ENCODE assay signal across 30 cellular contexts in genomic region chr4:181820518-181820917, GRCh38.
DNase-seq lines count a peak whose midpoint lies in the region; ATAC-seq and TF ChIP-seq lines count a peak whose summit lies in the region.
"Had no signal": no experiment of that assay in that cellular context is flagged by ENCODE, and none has a peak within 500 bp of the region (broad histone marks: within the 10 kb centered on the region; RNA-seq: fewer than 3 reads in every experiment).

No MANE protein-coding gene starts in this region.

- no peaks in the 10 kb centered on the region for H4K20me1 ChIP-seq in GM23338 (replicated peaks; ENCODE audit: insufficient read depth)

- H3K4me3 ChIP-seq in GM23338, result no peak overlapping the region
- H3K4me3 ChIP-seq in astrocyte of the spinal cord (ENCODE audit: low read depth, low read length), result no peak overlapping the region
- no peak overlapping the region for H3K4me3 ChIP-seq in transverse colon
- no peak overlapping the region for H3K4me3 ChIP-seq in lower leg skin (ENCODE audit: low read depth, poor library complexity, severe bottlenecking)
- H3K4me3 ChIP-seq: ovary, smooth muscle cell, uterus had no signal

- no peaks in the 10 kb centered on the region for H3K36me3 ChIP-seq in GM23338 (ENCODE audit: insufficient read depth)
- H3K36me3 ChIP-seq in transverse colon, result no peaks in the 10 kb centered on the region
- H3K36me3 ChIP-seq: BE2C, ovary, uterus had no signal

- H3F3A ChIP-seq in GM23338 (replicated peaks; ENCODE audit: low read depth), result no peaks in the 10 kb centered on the region

- no peaks in the 10 kb centered on the region for H3K9me3 ChIP-seq in transverse colon
- H3K9me3 ChIP-seq: BE2C, ovary, uterus had no signal

- 51 to 62% methylated on average over 5 of the region's 5 CpGs for WGBS in transverse colon (ENCODE audit: low coverage in 1 of 2), 2 donors
- WGBS in lower leg skin, 2 donors, result 81 to 83% methylated on average over 5 of the region's 5 CpGs

- TF ChIP-seq POLR2A in transverse colon (IDR thresholded peaks at IDR 0.05) (no peak), lower leg skin (IDR thresholded peaks at IDR 0.05) (no peak)

- peaks cover 17% of the 10 kb centered on the region for H3K9me3 Mint-ChIP-seq in GM23338
- H3K9me3 Mint-ChIP-seq in osteocyte (ENCODE audit: unreplicated experiment), result no peaks in the 10 kb centered on the region

- H3K27me3 Mint-ChIP-seq in GM23338 (ENCODE audit: insufficient read depth, low read depth, poor library complexity), result peaks cover 1% of the 10 kb centered on the region
- H3K27me3 Mint-ChIP-seq in osteocyte (ENCODE audit: unreplicated experiment), result no peaks in the 10 kb centered on the region
- H3K27me3 Mint-ChIP-seq: activated CD4-positive, alpha-beta memory T cell treated with anti-CD3 and anti-CD28 coated beads for 36 hours had no signal

- H3K36me3 Mint-ChIP-seq in GM23338 (ENCODE audit: low read depth) (peaks cover 16% of the 10 kb centered on the region), osteocyte (ENCODE audit: unreplicated experiment) (no peaks in the 10 kb centered on the region)
- H3K36me3 Mint-ChIP-seq: activated CD4-positive, alpha-beta memory T cell treated with anti-CD3 and anti-CD28 coated beads for 36 hours; CD8-positive, alpha-beta T cell had no signal

- TF ChIP-seq CTCF in GM23338 (conservative IDR thresholded peaks at IDR 0.05; ENCODE audit: low read depth in 2 of 2) (no peak), astrocyte of the spinal cord (IDR thresholded peaks at IDR 0.05; ENCODE audit: low read depth, low read length) (no peak), osteocyte (IDR thresholded peaks at IDR 0.05) (no peak), transverse colon (IDR thresholded peaks at IDR 0.05) (no peak), lower leg skin (IDR thresholded peaks at IDR 0.05) (no peak)

- H2AFZ ChIP-seq in GM23338, result peak overlapping the region; percentile 80; the same call in 1 of the 2 replicates

- H3K9me2 ChIP-seq in GM23338 (ENCODE audit: insufficient read depth), result peaks cover 4% of the 10 kb centered on the region; the same call in 1 of the 2 replicates

- H3K4me3 Mint-ChIP-seq in GM23338 (no peak overlapping the region), osteocyte (ENCODE audit: unreplicated experiment) (no peak overlapping the region)
- H3K4me3 Mint-ChIP-seq: activated CD4-positive, alpha-beta memory T cell treated with anti-CD3 and anti-CD28 coated beads for 36 hours; activated T-helper 1 cell treated with anti-CD3 and anti-CD28 coated beads, Interleukin-12 subunit alpha, Interleukin-12 subunit beta, Interleukin-2, Interleukin-4 antibody, amounts not matched to agents 30 ng/mL and 10 ng/mL and 1 ng/mL, durations not matched to agents 14 hours and 24 hours and 36 hours; brain; CD8-positive, alpha-beta T cell; nephron had no signal

- intact Hi-C loops in transverse colon (cut with DNase I; ENCODE audit: low total_unique reads) (no loop called here), lower leg skin (cut with DNase I; ENCODE audit: low total_unique reads) (no loop called here)

- DNase-seq in GM23338 (ENCODE audit: low spot score), result peak; percentile 13
- DNase-seq in NCI-H146 (lab: John Stamatoyannopoulos, UW), result peak; percentile 79
- peak; percentile 3 for DNase-seq in astrocyte of the spinal cord (ENCODE audit: low read depth, low spot score)
- DNase-seq in osteocyte (ENCODE audit: extremely low spot score, unreplicated experiment), result no peak
- DNase-seq in transverse colon, result no peak
- DNase-seq in lower leg skin (ENCODE audit: low spot score in 2 of 2), result no peak
- DNase-seq in activated T-cell treated with anti-CD3 and anti-CD28 coated beads for 4 hours, result no peak
- DNase-seq: ACHN; activated CD4-positive, alpha-beta memory T cell treated with anti-CD3 and anti-CD28 coated beads for 36 hours; activated CD4-positive, CD25-positive, alpha-beta regulatory T cell treated with anti-CD3 and anti-CD28 coated beads, Interleukin-2, amount 50 U/mL, for 72 hours; activated naive CD4-positive, alpha-beta T cell treated with Interleukin-2 at 50 U/mL for 16 hours; BE2C; CD8-positive, alpha-beta T cell; DMS 273 treated with DMSO at 0.1 percent for 48 hours; mammary epithelial cell; NCI-H1048; NCI-H187 treated with DMSO at 0.1 percent for 48 hours; NCI-H524 treated with DMSO at 0.1 percent for 48 hours; ovary; Right ventricle myocardium superior; stimulated activated CD4-positive, alpha-beta T cell treated with anti-CD3 and anti-CD28 coated beads, Interleukin-1b, Interleukin-23, amount 100 ng/mL, for 48 hours; stimulated activated naive CD8-positive, alpha-beta T cell treated with anti-CD3 and anti-CD28 coated beads, Interleukin-15, Interleukin-2, amounts not matched to agents 100 U/mL and 50 U/mL, for 24 hours; T-helper 2 cell; uterus had no signal

- peak; percentile 68 for ATAC-seq in GM23338
- ATAC-seq: CD8-positive, alpha-beta T cell; HCT116; Panc1; stimulated activated naive CD8-positive, alpha-beta T cell treated with anti-CD3 and anti-CD28 coated beads, Interleukin-15, Interleukin-2, amounts not matched to agents 100 U/mL and 50 U/mL, for 24 hours had no signal

- H3K4me1 ChIP-seq in GM23338 (ENCODE audit: insufficient read depth), result peaks cover 37% of the 10 kb centered on the region
- H3K4me1 ChIP-seq in transverse colon, result no peaks in the 10 kb centered on the region
- H3K4me1 ChIP-seq: BE2C, uterus had no signal

- peak overlapping the region; percentile 32; the same call in 1 of the 2 replicates for H3K27ac ChIP-seq in GM23338 (ENCODE audit: low read depth)
- no peak overlapping the region for H3K27ac ChIP-seq in transverse colon
- H3K27ac ChIP-seq: ovary, uterus had no signal

- no peak for TF ChIP-seq EP300 in transverse colon (IDR thresholded peaks at IDR 0.05; ENCODE audit: low read depth)

- H3K27ac Mint-ChIP-seq in GM23338 (0 out of 2 replicates have a peak overlapping the region, but pooled peaks have one; percentile 69), osteocyte (ENCODE audit: unreplicated experiment) (peak overlapping the region; percentile 42)
- H3K27ac Mint-ChIP-seq: activated CD4-positive, alpha-beta memory T cell treated with anti-CD3 and anti-CD28 coated beads for 36 hours; activated T-helper 1 cell treated with anti-CD3 and anti-CD28 coated beads, Interleukin-12 subunit alpha, Interleukin-12 subunit beta, Interleukin-2, Interleukin-4 antibody, amounts not matched to agents 30 ng/mL and 10 ng/mL and 1 ng/mL, durations not matched to agents 14 hours and 24 hours and 36 hours; CD8-positive, alpha-beta T cell had no signal

- no peaks in the 10 kb centered on the region for H3K79me2 ChIP-seq in GM23338 (replicated peaks; ENCODE audit: insufficient read depth)

- H3K4me1 Mint-ChIP-seq in GM23338, result peaks cover 35% of the 10 kb centered on the region
- peaks cover 26% of the 10 kb centered on the region for H3K4me1 Mint-ChIP-seq in osteocyte (ENCODE audit: unreplicated experiment)

- H3K27me3 ChIP-seq in GM23338 (ENCODE audit: insufficient read depth) (no peaks in the 10 kb centered on the region), transverse colon (no peaks in the 10 kb centered on the region)
- H3K27me3 ChIP-seq: BE2C, ovary, uterus had no signal

- in situ Hi-C loops in astrocyte of the spinal cord (cut with HindIII; ENCODE audit: low sequenced_read_pairs) (no loop called here), transverse colon (cut with MboI; ENCODE audit: low pct_ligation_motif_present in 1 of 4, low pct_unique_long_range_greater_than_20kb in 1 of 4, low sequenced_read_pairs in 3 of 4) (no loop called here)

- H3K4me2 ChIP-seq in GM23338, result peak overlapping the region; percentile 13; the same call in 1 of the 2 replicates
- H3K4me2 ChIP-seq: smooth muscle cell had no signal

TF ChIP-seq in GM23338, 12 proteins besides CTCF, POLR2A, EP300 and RAD21 (continues in another document):
- no peak for TF ChIP-seq STAT1 (IDR thresholded peaks at IDR 0.05; ENCODE audit: unreplicated experiment)
- no peak for TF ChIP-seq JUNB (IDR thresholded peaks at IDR 0.05; ENCODE audit: unreplicated experiment)
- TF ChIP-seq ETS1 (IDR thresholded peaks at IDR 0.05), result no peak
- TF ChIP-seq CREB1 (CRISPR knock-in tag; IDR thresholded peaks at IDR 0.05; ENCODE audit: low read depth), result no peak
- no peak for TF ChIP-seq EZH2phosphoT487 (IDR thresholded peaks at IDR 0.05; ENCODE audit: unreplicated experiment)
- TF ChIP-seq ZNF331 (CRISPR knock-in tag; IDR thresholded peaks at IDR 0.05; ENCODE audit: low read depth), result no peak
- no peak for TF ChIP-seq POLR2AphosphoS5 (IDR thresholded peaks at IDR 0.05; ENCODE audit: low read depth)
- no peak for TF ChIP-seq EZH2 (IDR thresholded peaks at IDR 0.05; ENCODE audit: low read depth, unreplicated experiment)

Comparison
In these comparisons a context has a peak if more than half of its experiments do, and no peak if none do; other contexts are left out.
1. DNase-seq: peak in GM23338 (single experiment), NCI-H146 (single experiment) and astrocyte of the spinal cord (single experiment); none in osteocyte (single experiment), transverse colon (single experiment), lower leg skin (0 of 2) and activated T-cell treated with anti-CD3 and anti-CD28 coated beads for 4 hours (single experiment).